1 cellular context compared by ENCODE assay signal in the genomic region with DNA sequence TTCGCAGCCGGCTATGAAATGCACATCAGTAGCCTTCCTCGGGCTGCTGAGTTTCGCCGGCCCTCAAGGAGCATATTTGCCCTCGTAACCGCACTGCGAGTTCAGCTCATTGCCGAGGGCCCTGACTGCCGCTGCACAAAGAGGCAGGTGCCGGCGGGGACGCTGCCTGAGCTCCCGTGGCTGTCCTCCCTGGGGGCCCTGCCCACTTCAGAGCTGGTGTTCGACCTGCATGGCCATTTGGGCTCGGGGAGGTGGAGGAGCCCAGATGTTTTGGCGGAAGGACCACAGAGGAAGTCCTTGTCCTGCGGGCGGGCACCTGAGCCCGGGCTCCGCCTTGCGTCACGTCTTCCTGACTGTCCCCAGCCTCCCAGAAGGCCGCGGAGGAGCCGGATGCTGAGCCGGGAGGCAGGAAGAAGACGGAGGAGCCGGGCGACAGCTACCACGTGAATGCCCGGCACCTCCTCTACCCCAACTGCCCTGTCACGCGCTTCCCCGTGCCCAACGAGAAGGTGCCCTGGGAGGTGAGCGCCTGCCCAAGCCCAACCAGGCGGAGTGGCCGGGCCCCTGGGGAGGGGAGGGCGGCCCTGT.
TF ChIP-seq lines count a peak whose summit lies in the region.

No MANE protein-coding gene starts in this region.

TF ChIP-seq in SK-N-SH, 30 proteins besides CTCF, POLR2A, EP300 and RAD21 (continued from another document):
- TF ChIP-seq, protein P1, sequence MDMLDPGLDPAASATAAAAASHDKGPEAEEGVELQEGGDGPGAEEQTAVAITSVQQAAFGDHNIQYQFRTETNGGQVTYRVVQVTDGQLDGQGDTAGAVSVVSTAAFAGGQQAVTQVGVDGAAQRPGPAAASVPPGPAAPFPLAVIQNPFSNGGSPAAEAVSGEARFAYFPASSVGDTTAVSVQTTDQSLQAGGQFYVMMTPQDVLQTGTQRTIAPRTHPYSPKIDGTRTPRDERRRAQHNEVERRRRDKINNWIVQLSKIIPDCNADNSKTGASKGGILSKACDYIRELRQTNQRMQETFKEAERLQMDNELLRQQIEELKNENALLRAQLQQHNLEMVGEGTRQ (IDR thresholded peaks at IDR 0.05; ENCODE audit: borderline replicate concordance, low read depth, low read length) = no peak
- TF ChIP-seq GATA2 (CRISPR knock-in tag; IDR thresholded peaks at IDR 0.05) (no peak), MXI1 (IDR thresholded peaks at IDR 0.05; ENCODE audit: low read depth, low read length) (no peak), TAF1 (IDR thresholded peaks at IDR 0.05; ENCODE audit: borderline replicate concordance, low read depth, low read length) (no peak), YY1 (IDR thresholded peaks at IDR 0.05; ENCODE audit: low read depth) (no peak), GABPA (IDR thresholded peaks at IDR 0.05; ENCODE audit: low read depth) (no peak), MEF2A (IDR thresholded peaks at IDR 0.05; ENCODE audit: borderline replicate concordance, low read depth) (no peak)
- TF ChIP-seq, protein P2, sequence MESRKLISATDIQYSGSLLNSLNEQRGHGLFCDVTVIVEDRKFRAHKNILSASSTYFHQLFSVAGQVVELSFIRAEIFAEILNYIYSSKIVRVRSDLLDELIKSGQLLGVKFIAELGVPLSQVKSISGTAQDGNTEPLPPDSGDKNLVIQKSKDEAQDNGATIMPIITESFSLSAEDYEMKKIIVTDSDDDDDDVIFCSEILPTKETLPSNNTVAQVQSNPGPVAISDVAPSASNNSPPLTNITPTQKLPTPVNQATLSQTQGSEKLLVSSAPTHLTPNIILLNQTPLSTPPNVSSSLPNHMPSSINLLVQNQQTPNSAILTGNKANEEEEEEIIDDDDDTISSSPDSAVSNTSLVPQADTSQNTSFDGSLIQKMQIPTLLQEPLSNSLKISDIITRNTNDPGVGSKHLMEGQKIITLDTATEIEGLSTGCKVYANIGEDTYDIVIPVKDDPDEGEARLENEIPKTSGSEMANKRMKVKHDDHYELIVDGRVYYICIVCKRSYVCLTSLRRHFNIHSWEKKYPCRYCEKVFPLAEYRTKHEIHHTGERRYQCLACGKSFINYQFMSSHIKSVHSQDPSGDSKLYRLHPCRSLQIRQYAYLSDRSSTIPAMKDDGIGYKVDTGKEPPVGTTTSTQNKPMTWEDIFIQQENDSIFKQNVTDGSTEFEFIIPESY (IDR thresholded peaks at IDR 0.05; ENCODE audit: borderline replicate concordance, low read depth) = no peak
